In genomic region chr9:126591083-126591482, GRCh38 we compare ENCODE assay signal across 1 cellular context.
TF ChIP-seq lines count a peak whose summit lies in the region.

No MANE protein-coding gene starts in this region.

TF ChIP-seq in HEK293, 187 proteins besides CTCF, POLR2A, EP300 and RAD21 (continued from another document):
- TF ChIP-seq IKZF3 (tag by site-specific recombination; IDR thresholded peaks at IDR 0.05) = no peak
TF ChIP-seq in HEK293: peak in this region for 1.
